ENCODE assay signal across 1 cellular context in the genomic region with DNA sequence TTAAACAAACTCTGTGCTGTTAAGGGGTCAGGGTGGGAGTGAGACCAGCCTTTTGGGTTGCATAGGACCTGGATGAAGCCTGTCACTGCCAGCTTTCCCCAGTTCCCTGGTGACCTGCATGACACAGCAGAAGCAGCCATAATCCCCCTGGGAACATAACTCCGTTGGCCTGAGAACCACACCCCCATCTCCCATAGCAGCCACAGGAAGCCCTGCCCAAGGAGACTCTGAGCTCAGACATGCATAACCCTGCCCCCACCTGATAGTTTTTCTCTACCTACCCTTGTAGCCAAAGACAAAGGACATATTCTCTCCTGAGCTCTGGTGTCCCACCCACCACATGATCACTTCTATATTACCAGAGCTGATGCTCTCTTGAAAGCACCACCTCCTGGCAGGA.
TF ChIP-seq lines count a peak whose summit lies in the region.

No MANE protein-coding gene starts in this region.

TF ChIP-seq in GM23338, 12 proteins besides CTCF, POLR2A, EP300 and RAD21 (continued from another document):
- TF ChIP-seq, protein P1, sequence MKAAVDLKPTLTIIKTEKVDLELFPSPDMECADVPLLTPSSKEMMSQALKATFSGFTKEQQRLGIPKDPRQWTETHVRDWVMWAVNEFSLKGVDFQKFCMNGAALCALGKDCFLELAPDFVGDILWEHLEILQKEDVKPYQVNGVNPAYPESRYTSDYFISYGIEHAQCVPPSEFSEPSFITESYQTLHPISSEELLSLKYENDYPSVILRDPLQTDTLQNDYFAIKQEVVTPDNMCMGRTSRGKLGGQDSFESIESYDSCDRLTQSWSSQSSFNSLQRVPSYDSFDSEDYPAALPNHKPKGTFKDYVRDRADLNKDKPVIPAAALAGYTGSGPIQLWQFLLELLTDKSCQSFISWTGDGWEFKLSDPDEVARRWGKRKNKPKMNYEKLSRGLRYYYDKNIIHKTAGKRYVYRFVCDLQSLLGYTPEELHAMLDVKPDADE (IDR thresholded peaks at IDR 0.05) = no peak
- TF ChIP-seq STAT1 (IDR thresholded peaks at IDR 0.05; ENCODE audit: unreplicated experiment) = no peak
- TF ChIP-seq, protein P2, sequence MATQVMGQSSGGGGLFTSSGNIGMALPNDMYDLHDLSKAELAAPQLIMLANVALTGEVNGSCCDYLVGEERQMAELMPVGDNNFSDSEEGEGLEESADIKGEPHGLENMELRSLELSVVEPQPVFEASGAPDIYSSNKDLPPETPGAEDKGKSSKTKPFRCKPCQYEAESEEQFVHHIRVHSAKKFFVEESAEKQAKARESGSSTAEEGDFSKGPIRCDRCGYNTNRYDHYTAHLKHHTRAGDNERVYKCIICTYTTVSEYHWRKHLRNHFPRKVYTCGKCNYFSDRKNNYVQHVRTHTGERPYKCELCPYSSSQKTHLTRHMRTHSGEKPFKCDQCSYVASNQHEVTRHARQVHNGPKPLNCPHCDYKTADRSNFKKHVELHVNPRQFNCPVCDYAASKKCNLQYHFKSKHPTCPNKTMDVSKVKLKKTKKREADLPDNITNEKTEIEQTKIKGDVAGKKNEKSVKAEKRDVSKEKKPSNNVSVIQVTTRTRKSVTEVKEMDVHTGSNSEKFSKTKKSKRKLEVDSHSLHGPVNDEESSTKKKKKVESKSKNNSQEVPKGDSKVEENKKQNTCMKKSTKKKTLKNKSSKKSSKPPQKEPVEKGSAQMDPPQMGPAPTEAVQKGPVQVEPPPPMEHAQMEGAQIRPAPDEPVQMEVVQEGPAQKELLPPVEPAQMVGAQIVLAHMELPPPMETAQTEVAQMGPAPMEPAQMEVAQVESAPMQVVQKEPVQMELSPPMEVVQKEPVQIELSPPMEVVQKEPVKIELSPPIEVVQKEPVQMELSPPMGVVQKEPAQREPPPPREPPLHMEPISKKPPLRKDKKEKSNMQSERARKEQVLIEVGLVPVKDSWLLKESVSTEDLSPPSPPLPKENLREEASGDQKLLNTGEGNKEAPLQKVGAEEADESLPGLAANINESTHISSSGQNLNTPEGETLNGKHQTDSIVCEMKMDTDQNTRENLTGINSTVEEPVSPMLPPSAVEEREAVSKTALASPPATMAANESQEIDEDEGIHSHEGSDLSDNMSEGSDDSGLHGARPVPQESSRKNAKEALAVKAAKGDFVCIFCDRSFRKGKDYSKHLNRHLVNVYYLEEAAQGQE (IDR thresholded peaks at IDR 0.05; ENCODE audit: unreplicated experiment) = no peak
- TF ChIP-seq EZH2phosphoT487 (IDR thresholded peaks at IDR 0.05; ENCODE audit: unreplicated experiment) = no peak
- TF ChIP-seq ZNF114 (CRISPR knock-in tag; IDR thresholded peaks at IDR 0.05) = no peak
- TF ChIP-seq ZNF331 (CRISPR knock-in tag; IDR thresholded peaks at IDR 0.05; ENCODE audit: low read depth) = no peak
- TF ChIP-seq EZH2 (IDR thresholded peaks at IDR 0.05; ENCODE audit: low read depth, unreplicated experiment) = no peak
- no peak for TF ChIP-seq POLR2AphosphoS5 (IDR thresholded peaks at IDR 0.05; ENCODE audit: low read depth)
